1 cellular context compared by ENCODE assay signal in genomic region chr12:123602651-123603195, GRCh38.
TF ChIP-seq lines count a peak whose summit lies in the region.

No MANE protein-coding gene starts in this region.

TF ChIP-seq in WTC11, 78 proteins besides CTCF, POLR2A, EP300 and RAD21 (continued from another document):
- TF ChIP-seq, protein P1, sequence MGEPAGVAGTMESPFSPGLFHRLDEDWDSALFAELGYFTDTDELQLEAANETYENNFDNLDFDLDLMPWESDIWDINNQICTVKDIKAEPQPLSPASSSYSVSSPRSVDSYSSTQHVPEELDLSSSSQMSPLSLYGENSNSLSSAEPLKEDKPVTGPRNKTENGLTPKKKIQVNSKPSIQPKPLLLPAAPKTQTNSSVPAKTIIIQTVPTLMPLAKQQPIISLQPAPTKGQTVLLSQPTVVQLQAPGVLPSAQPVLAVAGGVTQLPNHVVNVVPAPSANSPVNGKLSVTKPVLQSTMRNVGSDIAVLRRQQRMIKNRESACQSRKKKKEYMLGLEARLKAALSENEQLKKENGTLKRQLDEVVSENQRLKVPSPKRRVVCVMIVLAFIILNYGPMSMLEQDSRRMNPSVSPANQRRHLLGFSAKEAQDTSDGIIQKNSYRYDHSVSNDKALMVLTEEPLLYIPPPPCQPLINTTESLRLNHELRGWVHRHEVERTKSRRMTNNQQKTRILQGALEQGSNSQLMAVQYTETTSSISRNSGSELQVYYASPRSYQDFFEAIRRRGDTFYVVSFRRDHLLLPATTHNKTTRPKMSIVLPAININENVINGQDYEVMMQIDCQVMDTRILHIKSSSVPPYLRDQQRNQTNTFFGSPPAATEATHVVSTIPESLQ (CRISPR knock-in tag; IDR thresholded peaks at IDR 0.05), result no peak
- TF ChIP-seq SP1 (CRISPR knock-in tag; conservative IDR thresholded peaks at IDR 0.05), result no peak
- no peak for TF ChIP-seq TEAD4 (CRISPR knock-in tag; IDR thresholded peaks at IDR 0.05)
- TF ChIP-seq, protein P2, sequence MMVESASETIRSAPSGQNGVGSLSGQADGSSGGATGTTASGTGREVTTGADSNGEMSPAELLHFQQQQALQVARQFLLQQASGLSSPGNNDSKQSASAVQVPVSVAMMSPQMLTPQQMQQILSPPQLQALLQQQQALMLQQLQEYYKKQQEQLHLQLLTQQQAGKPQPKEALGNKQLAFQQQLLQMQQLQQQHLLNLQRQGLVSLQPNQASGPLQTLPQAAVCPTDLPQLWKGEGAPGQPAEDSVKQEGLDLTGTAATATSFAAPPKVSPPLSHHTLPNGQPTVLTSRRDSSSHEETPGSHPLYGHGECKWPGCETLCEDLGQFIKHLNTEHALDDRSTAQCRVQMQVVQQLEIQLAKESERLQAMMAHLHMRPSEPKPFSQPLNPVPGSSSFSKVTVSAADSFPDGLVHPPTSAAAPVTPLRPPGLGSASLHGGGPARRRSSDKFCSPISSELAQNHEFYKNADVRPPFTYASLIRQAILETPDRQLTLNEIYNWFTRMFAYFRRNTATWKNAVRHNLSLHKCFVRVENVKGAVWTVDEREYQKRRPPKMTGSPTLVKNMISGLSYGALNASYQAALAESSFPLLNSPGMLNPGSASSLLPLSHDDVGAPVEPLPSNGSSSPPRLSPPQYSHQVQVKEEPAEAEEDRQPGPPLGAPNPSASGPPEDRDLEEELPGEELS (CRISPR knock-in tag; IDR thresholded peaks at IDR 0.05), result no peak
- TF ChIP-seq NR1H2 (CRISPR knock-in tag; IDR thresholded peaks at IDR 0.05), result no peak
